Comparison of ENCODE assay signal across 8 cellular contexts in genomic region chrX:10615931-10616780, GRCh38. TPM values are rescaled to one million over a fixed set of nuclear protein-coding genes. Genes with fewer than 3 reads are reported as not detected.
DNase-seq lines count a peak whose midpoint lies in the region; ATAC-seq and TF ChIP-seq lines count a peak whose summit lies in the region.

No MANE protein-coding gene starts in this region.

- H3K4me2 ChIP-seq in HCT116 (ENCODE audit: low read length): peak overlapping the region; percentile 84

- H4K20me1 ChIP-seq in HCT116 (ENCODE audit: insufficient read depth): no peaks in the 10 kb centered on the region

- H3K27ac ChIP-seq in HCT116 (ENCODE audit: low read depth, low read length) (peak overlapping the region; percentile 85), subcutaneous abdominal adipose tissue (ENCODE audit: low read depth, low read length) (no peak overlapping the region)

- peak in 2 of 3 experiments; percentile 56 to 62; a peak in 4 of 6 replicates for TF ChIP-seq CTCF in HCT116 (IDR thresholded peaks at IDR 0.05 in 2 of 3, conservative IDR thresholded peaks at IDR 0.05 in 1 of 3; ENCODE audit: borderline replicate concordance in 1 of 3, insufficient read depth in 1 of 3, low read depth in 2 of 3, low read length in 2 of 3)

- TF ChIP-seq RAD21 in HCT116 (IDR thresholded peaks at IDR 0.05; ENCODE audit: low read depth): no peak

- TF ChIP-seq POLR2A in HCT116 (IDR thresholded peaks at IDR 0.05; ENCODE audit: borderline replicate concordance, extremely low read depth, insufficient read depth, insufficient read length): no peak

- H2AFZ ChIP-seq in HCT116 (ENCODE audit: low read depth, low read length, poor library complexity, severe bottlenecking): no peak overlapping the region

- H3K9ac ChIP-seq in HCT116 (ENCODE audit: low read length): peak overlapping the region; percentile 25
- peak overlapping the region in 1 of 5 donors; percentile 35 for H3K9ac ChIP-seq in subcutaneous abdominal adipose tissue (ENCODE audit: low read length in 5 of 5)

- H3K9me3 ChIP-seq in HCT116 (ENCODE audit: control insufficient read depth in 1 of 2, insufficient read depth in 1 of 2, low read depth in 1 of 2, low read length in 2 of 2) (no peaks in the 10 kb centered on the region), subcutaneous abdominal adipose tissue (ENCODE audit: control insufficient read depth in 5 of 5, low read length in 5 of 5) (no peaks in the 10 kb centered on the region)

- peaks cover 90% of the 10 kb centered on the region for H3K79me2 ChIP-seq in HCT116 (ENCODE audit: insufficient read depth, low read length)

- peak overlapping the region; percentile 13 to 44; a peak in 2 of 4 replicates for H3K4me3 ChIP-seq in HCT116 (replicated peaks in 1 of 2; ENCODE audit: low read depth in 1 of 2, low read length in 2 of 2)
- H3K4me3 ChIP-seq in subcutaneous abdominal adipose tissue (ENCODE audit: low read depth in 1 of 5, low read length in 5 of 5): peak overlapping the region in 3 of 5 donors; percentile 17 to 23 (median 20)

- peaks cover 36 to 68% of the 10 kb centered on the region in 2 experiments for H3K4me1 ChIP-seq in HCT116 (ENCODE audit: control insufficient read depth in 1 of 2, insufficient read depth in 2 of 2, low read length in 2 of 2)
- H3K4me1 ChIP-seq in subcutaneous abdominal adipose tissue (ENCODE audit: control insufficient read depth in 5 of 5, insufficient read depth in 5 of 5, low read length in 5 of 5): peaks cover 3 to 23% (median 11%) of the 10 kb centered on the region in 5 donors

- intact Hi-C loops in HCT116 (cut with micrococcal nuclease): loop anchor here (5.0 to 10.0 kb wide), 2 partner anchors 381 to 424 kb away; no protein-coding TSS in a partner anchor

- CTCF ChIA-PET in HCT116 (lab: Charles Lee): interaction anchor here (0.8 to 1.2 kb wide), 3 partner anchors 12 to 426 kb away, joined by 3 to 6 read pairs (median 4); no protein-coding TSS in a partner anchor

- H3K9me2 ChIP-seq in HCT116 (ENCODE audit: insufficient read depth): no peaks in the 10 kb centered on the region

- RAD21 ChIA-PET in HCT116 (lab: Charles Lee; ENCODE audit: low non-redundant PET in 1 of 2, low total read pairs in 2 of 2, uncharacterized antibody in 2 of 2, unreplicated experiment in 2 of 2): no interaction called here

- DNase-seq in NCI-H2171 treated with DMSO at 0.1 percent for 48 hours (lab: John Stamatoyannopoulos, UW) (peak; percentile 30), NCI-H2171 (lab: John Stamatoyannopoulos, UW) (no peak), HCT116 (ENCODE audit: low read depth, low spot score) (no peak), NCI-H2081 treated with DMSO at 0.1 percent for 48 hours (lab: John Stamatoyannopoulos, UW) (peak; percentile 28), astrocyte of the hippocampus (ENCODE audit: low read depth, low spot score) (peak; percentile 78), iPS-NIHi11 (ENCODE audit: low spot score) (peak; percentile 23), activated gamma-delta T cell (lab: John Stamatoyannopoulos, UW) (no peak)

- no peaks in the 10 kb centered on the region for H3K36me3 ChIP-seq in HCT116 (ENCODE audit: control insufficient read depth in 1 of 2, insufficient read depth in 2 of 2, low read length in 2 of 2)
- no peaks in the 10 kb centered on the region for H3K36me3 ChIP-seq in subcutaneous abdominal adipose tissue (ENCODE audit: control insufficient read depth in 5 of 5, insufficient read depth in 5 of 5, low read length in 5 of 5)

- no TSS peak for BruUV-seq in HCT116 (replicated peaks; lab: Mats Ljungman, UMichigan)

- peak; percentile 33; the same call in 1 of the 2 replicates for ATAC-seq in HCT116

- H3K27me3 ChIP-seq in HCT116 (ENCODE audit: insufficient read depth, low read length) (no peaks in the 10 kb centered on the region), subcutaneous abdominal adipose tissue (ENCODE audit: control insufficient read depth in 5 of 5, insufficient read depth in 4 of 5, low read length in 5 of 5) (peaks cover 0 to 16% (median 11%) of the 10 kb centered on the region in 5 donors)

- POLR2A ChIA-PET in HCT116 (lab: Charles Lee): no interaction called here

TF ChIP-seq in HCT116, 20 proteins besides CTCF, POLR2A, EP300 and RAD21:
- peak; percentile 23 for TF ChIP-seq TCF7L2 (IDR thresholded peaks at IDR 0.05; ENCODE audit: borderline replicate concordance, extremely low read depth, insufficient read depth, insufficient read length)
- TF ChIP-seq, protein P1, sequence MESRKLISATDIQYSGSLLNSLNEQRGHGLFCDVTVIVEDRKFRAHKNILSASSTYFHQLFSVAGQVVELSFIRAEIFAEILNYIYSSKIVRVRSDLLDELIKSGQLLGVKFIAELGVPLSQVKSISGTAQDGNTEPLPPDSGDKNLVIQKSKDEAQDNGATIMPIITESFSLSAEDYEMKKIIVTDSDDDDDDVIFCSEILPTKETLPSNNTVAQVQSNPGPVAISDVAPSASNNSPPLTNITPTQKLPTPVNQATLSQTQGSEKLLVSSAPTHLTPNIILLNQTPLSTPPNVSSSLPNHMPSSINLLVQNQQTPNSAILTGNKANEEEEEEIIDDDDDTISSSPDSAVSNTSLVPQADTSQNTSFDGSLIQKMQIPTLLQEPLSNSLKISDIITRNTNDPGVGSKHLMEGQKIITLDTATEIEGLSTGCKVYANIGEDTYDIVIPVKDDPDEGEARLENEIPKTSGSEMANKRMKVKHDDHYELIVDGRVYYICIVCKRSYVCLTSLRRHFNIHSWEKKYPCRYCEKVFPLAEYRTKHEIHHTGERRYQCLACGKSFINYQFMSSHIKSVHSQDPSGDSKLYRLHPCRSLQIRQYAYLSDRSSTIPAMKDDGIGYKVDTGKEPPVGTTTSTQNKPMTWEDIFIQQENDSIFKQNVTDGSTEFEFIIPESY (IDR thresholded peaks at IDR 0.05; ENCODE audit: extremely low read depth, insufficient replicate concordance, low read length): no peak
TF ChIP-seq in HCT116: peak in this region for 1.

RNA-seq across cellular contexts. Expression of gene MID1, which starts 4.2 kb away (rescaled TPM):
- total RNA-seq in HCT116 (2021; ENCODE audit: unreplicated experiment): 48.8 TPM
- 18.3 and 21.7 TPM in 2 replicates for polyA plus RNA-seq in HCT116 (2012)

Comparison
In these comparisons a context has a peak if more than half of its experiments do, and no peak if none do; other contexts are left out.
1. DNase-seq: peak in NCI-H2171 treated with DMSO at 0.1 percent for 48 hours (single experiment), NCI-H2081 treated with DMSO at 0.1 percent for 48 hours (single experiment), astrocyte of the hippocampus (single experiment) and iPS-NIHi11 (single experiment); none in NCI-H2171 (single experiment), HCT116 (single experiment) and activated gamma-delta T cell (single experiment).